In the genomic region with DNA sequence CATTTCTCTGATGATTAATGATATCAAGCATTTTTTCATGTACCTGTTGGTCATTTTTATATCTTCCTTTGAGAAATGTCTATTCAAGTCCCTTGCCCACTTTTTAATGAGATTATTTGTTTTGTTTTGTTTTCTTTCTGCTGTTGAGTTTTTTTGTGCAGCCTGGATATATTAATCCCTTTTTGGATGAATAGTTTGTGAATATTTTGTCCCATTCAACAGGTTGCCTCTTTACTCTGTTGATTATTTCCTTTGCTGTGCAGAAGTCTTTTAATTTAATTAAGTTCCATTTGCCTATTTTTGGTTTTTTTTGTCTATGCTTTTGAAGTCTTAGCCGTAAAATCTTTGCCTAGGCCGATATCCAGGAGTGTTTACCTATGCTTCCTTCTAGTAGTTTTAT, we compare ENCODE assay signal across 8 cellular contexts.
"Had no signal": no experiment of that assay in that cellular context is flagged by ENCODE, and none has a peak within 500 bp of the region (broad histone marks: within the 10 kb centered on the region; RNA-seq: fewer than 3 reads in every experiment).

No MANE protein-coding gene starts in this region.

- H3K9me3 ChIP-seq: HAP-1 had no signal

- H3K4me3 Mint-ChIP-seq: H9, HFFc6 had no signal

- H2AFZ ChIP-seq: GM23248 had no signal

- ATAC-seq: HCT116 had no signal

- DNase-seq: GM23248, GOT3, H7, H9, HCEC 1CT, HFFc6 had no signal

- H3K27ac ChIP-seq: GM23248 had no signal

- H3K9me3 Mint-ChIP-seq: HFFc6 had no signal

- H3K4me3 ChIP-seq: GM23248, HAP-1 had no signal

- H3K4me1 ChIP-seq: HAP-1 had no signal

- H3K27ac Mint-ChIP-seq: H9, HFFc6 had no signal

- H3K36me3 ChIP-seq: HAP-1 had no signal

- H3K4me1 Mint-ChIP-seq: H9 had no signal
